Comparison of ENCODE assay signal across 20 cellular contexts in the genomic region with DNA sequence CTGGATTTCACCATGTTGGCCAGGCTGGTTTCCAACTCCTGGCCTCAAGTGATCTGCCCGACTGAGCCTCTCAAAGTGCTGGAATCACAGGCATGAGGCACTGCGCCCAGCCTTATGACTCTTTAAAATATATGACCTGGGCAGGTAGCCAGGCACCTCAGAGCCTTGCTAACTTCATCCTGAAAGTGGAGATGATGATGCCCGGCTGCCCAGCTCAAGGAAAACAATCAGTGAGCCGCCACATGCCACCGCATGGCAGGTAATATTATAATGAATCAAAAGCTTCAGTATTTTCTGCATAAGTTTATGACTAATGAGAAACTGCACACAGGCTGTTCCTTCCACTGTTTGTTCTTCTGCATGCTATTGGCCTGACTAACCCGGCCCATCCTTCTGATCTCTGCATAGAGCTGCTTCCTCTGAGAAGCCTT. TPM values are rescaled to one million over a fixed set of nuclear protein-coding genes. Genes with fewer than 3 reads are reported as not detected.
A peak's percentile ranks its signal among the peaks of the same experiment; 100 is the strongest.
DNase-seq lines count a peak whose midpoint lies in the region; ATAC-seq, FAIRE-seq and TF ChIP-seq lines count a peak whose summit lies in the region.
"Had no signal": no experiment of that assay in that cellular context is flagged by ENCODE, and none has a peak within 500 bp of the region (broad histone marks: within the 10 kb centered on the region; RNA-seq: fewer than 3 reads in every experiment).

No MANE protein-coding gene starts in this region.

- H3K27ac Mint-ChIP-seq in HFFc6 (peak overlapping the region; percentile 54), astrocyte (ENCODE audit: unreplicated experiment) (no peak overlapping the region)
- H3K27ac Mint-ChIP-seq: activated CD4-positive, alpha-beta T cell treated with anti-CD3 and anti-CD28 coated beads, Interleukin-2, amount 10 ng/mL, durations not matched to agents 7 days and 5 days had no signal

- H3K79me2 ChIP-seq in astrocyte (ENCODE audit: insufficient read depth, low read length), result no peaks in the 10 kb centered on the region

- H3K4me3 Mint-ChIP-seq in HFFc6, result peak overlapping the region; percentile 31; the same call in 1 of the 2 replicates
- H3K4me3 Mint-ChIP-seq in astrocyte (ENCODE audit: unreplicated experiment), result no peak overlapping the region
- H3K4me3 Mint-ChIP-seq: activated CD4-positive, alpha-beta T cell treated with anti-CD3 and anti-CD28 coated beads, Interleukin-2, amount 10 ng/mL, durations not matched to agents 7 days and 5 days; activated T-cell treated with anti-CD3 and anti-CD28 coated beads, Interleukin-2, amount 50 U/mL, for 4 hours had no signal

- 17% methylated on average over 6 of the region's 6 CpGs for WGBS in A549 (ENCODE audit: missing lambda C conversion rate)

- peak; percentile 44 to 50 for DNase-seq in A549 (ENCODE audit: low read depth in 1 of 2, low spot score in 1 of 2)
- peak; percentile 51 for DNase-seq in HFFc6
- DNase-seq in astrocyte (ENCODE audit: low read depth), result peak; percentile 30
- peak; percentile 47 for DNase-seq in kidney glomerular epithelial cell (lab: John Stamatoyannopoulos, UW)
- DNase-seq in NCI-H748 (lab: John Stamatoyannopoulos, UW; ENCODE audit: unreplicated experiment), result no peak
- DNase-seq in superior temporal gyrus (ENCODE audit: extremely low spot score), result no peak
- DNase-seq: activated CD4-positive, alpha-beta T cell treated with anti-CD3 and anti-CD28 coated beads, Interleukin-2, amount 10 ng/mL, durations not matched to agents 7 days and 5 days; activated T-cell treated with anti-CD3 and anti-CD28 coated beads, Interleukin-2, amount 50 U/mL, for 4 hours; AML-193; DMS153; NCI-H1417 treated with DMSO at 0.1 percent for 48 hours; NCI-H510A treated with DMSO at 0.1 percent for 48 hours; pancreas; stimulated activated CD4-positive, alpha-beta T cell treated with anti-CD3 and anti-CD28 coated beads, Interleukin-15, amount 100 ng/mL, for 24 hours; T-helper 2 cell; testis had no signal

- no peak overlapping the region for H3K9ac ChIP-seq in astrocyte (ENCODE audit: low read length)

- H3K9me3 ChIP-seq in A549, result no peaks in the 10 kb centered on the region
- no peaks in the 10 kb centered on the region for H3K9me3 ChIP-seq in astrocyte (ENCODE audit: insufficient read depth, low read depth, low read length)
- H3K9me3 ChIP-seq: pancreas, testis had no signal

- H3K4me3 ChIP-seq in A549 (no peak overlapping the region), astrocyte (ENCODE audit: insufficient read depth, low read depth, low read length) (no peak overlapping the region)
- H3K4me3 ChIP-seq: pancreas, testis had no signal

- H3K36me3 Mint-ChIP-seq in HFFc6 (ENCODE audit: low read depth) (no peaks in the 10 kb centered on the region), astrocyte (ENCODE audit: low read depth, unreplicated experiment) (no peaks in the 10 kb centered on the region)

- no peak overlapping the region for H2AFZ ChIP-seq in astrocyte (ENCODE audit: low read depth, low read length)

- TF ChIP-seq POLR2A in A549 (IDR thresholded peaks at IDR 0.05; ENCODE audit: low read length), result no peak

- FAIRE-seq in A549 (lab: Jason Lieb, UNC) (no peak), astrocyte (lab: Jason Lieb, UNC) (no peak)
- FAIRE-seq: HepG2, pancreas had no signal

- TF ChIP-seq CTCF in A549 (IDR thresholded peaks at IDR 0.05) (no peak), HFFc6 (IDR thresholded peaks at IDR 0.05) (no peak), astrocyte (IDR thresholded peaks at IDR 0.05; ENCODE audit: insufficient read depth, low read depth, low read length) (no peak)

- no peak overlapping the region for H3K27ac ChIP-seq in A549
- H3K27ac ChIP-seq in astrocyte (ENCODE audit: low read depth, low read length), result no peak overlapping the region
- H3K27ac ChIP-seq: pancreas, testis had no signal

- peak; percentile 86 to 88 for ATAC-seq in A549
- no peak for ATAC-seq in GM21619 (IDR thresholded peaks at IDR 0.05; ENCODE audit: unreplicated experiment)
- ATAC-seq in GM18861 (IDR thresholded peaks at IDR 0.05; ENCODE audit: unreplicated experiment), result no peak
- ATAC-seq: activated T-cell treated with anti-CD3 and anti-CD28 coated beads, Interleukin-2, amount 50 U/mL, for 4 hours; HepG2 had no signal

- H3K27me3 ChIP-seq in astrocyte (ENCODE audit: insufficient read depth, low read length), result no peaks in the 10 kb centered on the region
- H3K27me3 ChIP-seq: pancreas, testis had no signal

- H3K9me3 Mint-ChIP-seq in HFFc6, result no peaks in the 10 kb centered on the region
- no peaks in the 10 kb centered on the region for H3K9me3 Mint-ChIP-seq in astrocyte (ENCODE audit: unreplicated experiment)
- H3K9me3 Mint-ChIP-seq: activated CD4-positive, alpha-beta T cell treated with anti-CD3 and anti-CD28 coated beads, Interleukin-2, amount 10 ng/mL, durations not matched to agents 7 days and 5 days; activated T-cell treated with anti-CD3 and anti-CD28 coated beads, Interleukin-2, amount 50 U/mL, for 4 hours had no signal

- POLR2A ChIA-PET in A549 (lab: Yijun Ruan, JAX), result no interaction called here

- peaks cover 27% of the 10 kb centered on the region for H3K4me1 Mint-ChIP-seq in HFFc6 (ENCODE audit: low read depth)
- no peaks in the 10 kb centered on the region for H3K4me1 Mint-ChIP-seq in astrocyte (ENCODE audit: low read depth, unreplicated experiment)
- H3K4me1 Mint-ChIP-seq: activated CD4-positive, alpha-beta T cell treated with anti-CD3 and anti-CD28 coated beads, Interleukin-2, amount 10 ng/mL, durations not matched to agents 7 days and 5 days had no signal

- CTCF ChIA-PET in A549 (lab: Yijun Ruan, JAX), result interaction anchor here (0.9 kb wide), 1 partner anchor 185 kb away, joined by 3 read pairs; no protein-coding TSS in a partner anchor

- H3K4me2 ChIP-seq in A549 (peak overlapping the region; percentile 55; the same call in 2 of the 3 replicates), astrocyte (ENCODE audit: low read length) (no peak overlapping the region)

- H3K4me1 ChIP-seq in A549 (peaks cover 12% of the 10 kb centered on the region), astrocyte (ENCODE audit: insufficient read depth, low read length) (peaks cover 5% of the 10 kb centered on the region)
- H3K4me1 ChIP-seq: pancreas, testis had no signal

- no peaks in the 10 kb centered on the region for H3K36me3 ChIP-seq in astrocyte (ENCODE audit: insufficient read depth, low read length)
- H3K36me3 ChIP-seq: pancreas had no signal

- H4K20me1 ChIP-seq in astrocyte (ENCODE audit: insufficient read depth, low read length), result no peaks in the 10 kb centered on the region

- H3K27me3 Mint-ChIP-seq in HFFc6 (ENCODE audit: insufficient read depth) (peaks cover 2% of the 10 kb centered on the region; the same call in 1 of the 2 replicates), astrocyte (ENCODE audit: low read depth, unreplicated experiment) (peaks cover 12% of the 10 kb centered on the region)
- H3K27me3 Mint-ChIP-seq: activated CD4-positive, alpha-beta T cell treated with anti-CD3 and anti-CD28 coated beads, Interleukin-2, amount 10 ng/mL, durations not matched to agents 7 days and 5 days had no signal

- TF ChIP-seq RAD21 in A549 (conservative IDR thresholded peaks at IDR 0.05 in 1 of 2, IDR thresholded peaks at IDR 0.05 in 1 of 2), result no peak

- TF ChIP-seq EP300 in A549 (IDR thresholded peaks at IDR 0.05), result no peak

TF ChIP-seq in A549, 52 proteins besides CTCF, POLR2A, EP300 and RAD21:
- TF ChIP-seq ZFP36 (IDR thresholded peaks at IDR 0.05; ENCODE audit: borderline replicate concordance, partially characterized antibody) (peak; percentile 24), JUN (IDR thresholded peaks at IDR 0.05) (no peak), FOSL2 (IDR thresholded peaks at IDR 0.05) (no peak), FOSL2 (CRISPR knock-in tag; IDR thresholded peaks at IDR 0.05) (0 out of 2 replicates have a peak, but pooled peaks have one; percentile 13), FOXS1 (CRISPR knock-in tag; IDR thresholded peaks at IDR 0.05) (no peak), FOSB (CRISPR knock-in tag; IDR thresholded peaks at IDR 0.05) (no peak)
- TF ChIP-seq, protein P1, sequence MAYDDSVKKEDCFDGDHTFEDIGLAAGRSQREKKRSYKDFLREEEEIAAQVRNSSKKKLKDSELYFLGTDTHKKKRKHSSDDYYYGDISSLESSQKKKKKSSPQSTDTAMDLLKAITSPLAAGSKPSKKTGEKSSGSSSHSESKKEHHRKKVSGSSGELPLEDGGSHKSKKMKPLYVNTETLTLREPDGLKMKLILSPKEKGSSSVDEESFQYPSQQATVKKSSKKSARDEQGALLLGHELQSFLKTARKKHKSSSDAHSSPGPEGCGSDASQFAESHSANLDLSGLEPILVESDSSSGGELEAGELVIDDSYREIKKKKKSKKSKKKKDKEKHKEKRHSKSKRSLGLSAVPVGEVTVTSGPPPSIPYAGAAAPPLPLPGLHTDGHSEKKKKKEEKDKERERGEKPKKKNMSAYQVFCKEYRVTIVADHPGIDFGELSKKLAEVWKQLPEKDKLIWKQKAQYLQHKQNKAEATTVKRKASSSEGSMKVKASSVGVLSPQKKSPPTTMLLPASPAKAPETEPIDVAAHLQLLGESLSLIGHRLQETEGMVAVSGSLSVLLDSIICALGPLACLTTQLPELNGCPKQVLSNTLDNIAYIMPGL (CRISPR knock-in tag; IDR thresholded peaks at IDR 0.05; ENCODE audit: borderline replicate concordance), result no peak

RNA-seq across cellular contexts. Expression of a gene that starts 30.4 kb away (rescaled TPM):
- not detected in 2 replicates for polyA plus RNA-seq in A549 (2011; rRNA removed)
- polyA plus RNA-seq in A549 (2012; cell fraction: cytosol; rRNA removed), result 0.01 TPM in 1 of 2 replicates, not detected in the other
- polyA plus RNA-seq in A549 (2012; cell fraction: nucleus; rRNA removed), result 0.04 TPM in 1 of 2 replicates, not detected in the other
- not detected in 3 replicates for polyA plus RNA-seq in A549 (2017; fragmentation: RNase III; extraction: RNeasy Plus Mini Kit Qiagen cat#74134 plus additional on column Dnase treatment)
- not detected in 2 replicates for polyA minus RNA-seq in A549 (2011; rRNA and poly(A)+ RNA removed)
- not detected for total RNA-seq in HFFc6 (2021; fragmentation: NEBNext Ultra II Directional; extraction: Animal tissue kit (Norgen Biotek cat#: 25700))
- not detected in 2 replicates for total RNA-seq in astrocyte
- total RNA-seq: activated CD4-positive, alpha-beta T cell treated with anti-CD3 and anti-CD28 coated beads, Interleukin-2, amount 10 ng/mL, durations not matched to agents 7 days and 5 days; activated T-cell treated with anti-CD3 and anti-CD28 coated beads, Interleukin-2, amount 50 U/mL, for 4 hours; HepG2; mononuclear cell; pancreas had no signal
- polyA plus RNA-seq: HepG2, pancreas had no signal

Comparison
In these comparisons a context has a peak if more than half of its experiments do, and no peak if none do; other contexts are left out.
1. ATAC-seq: peak in A549 (2 of 2); none in GM21619 (single experiment) and GM18861 (single experiment).
2. DNase-seq: peak in A549 (2 of 2), HFFc6 (single experiment), astrocyte (single experiment) and kidney glomerular epithelial cell (single experiment); none in NCI-H748 (single experiment) and superior temporal gyrus (single experiment).